8 cellular contexts compared by ENCODE assay signal in genomic region chr2:213251618-213252017, GRCh38. TPM values are rescaled to one million over a fixed set of nuclear protein-coding genes. Genes with fewer than 3 reads are reported as not detected.
DNase-seq lines count a peak whose midpoint lies in the region; ATAC-seq and TF ChIP-seq lines count a peak whose summit lies in the region.

No MANE protein-coding gene starts in this region.

- peak; percentile 40 for TF ChIP-seq CTCF in cardiac fibroblast (IDR thresholded peaks at IDR 0.05; ENCODE audit: low read depth, low read length)
- TF ChIP-seq CTCF in tibial nerve (IDR thresholded peaks at IDR 0.05) = peak; percentile 49 to 69 (median 63)

- no peak for TF ChIP-seq EP300 in tibial nerve (IDR thresholded peaks at IDR 0.05)

- TF ChIP-seq POLR2A in tibial nerve (IDR thresholded peaks at IDR 0.05) = no peak

- ATAC-seq in GM21423 (IDR thresholded peaks at IDR 0.05; ENCODE audit: unreplicated experiment) (peak; percentile 81), HG03571 (IDR thresholded peaks at IDR 0.05; ENCODE audit: unreplicated experiment) (peak; percentile 80), GM19023 (IDR thresholded peaks at IDR 0.05; ENCODE audit: unreplicated experiment) (no peak)

- no peaks in the 10 kb centered on the region for H3K9me3 ChIP-seq in tibial nerve

- H3K4me1 ChIP-seq in tibial nerve = peaks cover 0 to 5% (median 0%) of the 10 kb centered on the region in 4 donors

- H3K4me3 ChIP-seq in cardiac fibroblast (replicated peaks in 1 of 2; ENCODE audit: low read depth in 2 of 2, low read length in 2 of 2) (no peak overlapping the region), tibial nerve (no peak overlapping the region)

- DNase-seq in EH (ENCODE audit: low read depth) (peak; percentile 69), NCI-H82 (lab: John Stamatoyannopoulos, UW) (peak; percentile 91), cardiac fibroblast (ENCODE audit: low read depth in 2 of 2) (peak; percentile 87 to 90), left kidney (ENCODE audit: low read depth, low spot score) (peak; percentile 80), tibial nerve (ENCODE audit: low spot score in 2 of 2) (no peak)

- no peak overlapping the region for H3K27ac ChIP-seq in tibial nerve

- 26 to 27% methylated on average over 3 of the region's 3 CpGs for WGBS in tibial nerve, 2 donors

- no peaks in the 10 kb centered on the region for H3K36me3 ChIP-seq in tibial nerve

- H3K27me3 ChIP-seq in tibial nerve = no peaks in the 10 kb centered on the region

RNA-seq across cellular contexts. Expression of gene SPAG16, which starts 32.6 kb away (rescaled TPM):
- total RNA-seq in tibial nerve = 10 to 100 TPM; 25.5 to 42.7 (median 27.8) TPM

Comparison
In these comparisons a context has a peak if more than half of its experiments do, and no peak if none do; other contexts are left out.
1. DNase-seq: peak in EH (single experiment), NCI-H82 (single experiment), cardiac fibroblast (2 of 2) and left kidney (single experiment); none in tibial nerve (0 of 2).